Comparison of ENCODE assay signal across 16 cellular contexts in genomic region chr5:6740586-6741150, GRCh38. TPM values are rescaled to one million over a fixed set of nuclear protein-coding genes. Genes with fewer than 3 reads are reported as not detected.
DNase-seq lines count a peak whose midpoint lies in the region; ATAC-seq and TF ChIP-seq lines count a peak whose summit lies in the region.
"Had no signal": no experiment of that assay in that cellular context is flagged by ENCODE, and none has a peak within 500 bp of the region (broad histone marks: within the 10 kb centered on the region; RNA-seq: fewer than 3 reads in every experiment).

No MANE protein-coding gene starts in this region.

- H3K27ac ChIP-seq in RWPE2 (ENCODE audit: poor library complexity, severe bottlenecking): no peak overlapping the region
- H3K27ac ChIP-seq: Peyer's patch had no signal

- no peaks in the 10 kb centered on the region for H3K9me3 Mint-ChIP-seq in activated naive CD4-positive, alpha-beta T cell treated with anti-CD3 and anti-CD28 coated beads, Interleukin-2, amount 50 U/mL, for 72 hours
- H3K9me3 Mint-ChIP-seq in memory B cell: no peaks in the 10 kb centered on the region
- H3K9me3 Mint-ChIP-seq in stimulated activated naive B cell treated with anti-CD40 and anti-IgM and Interleukin-4, amounts not matched to agents 10 μg/mL and 1 μg/mL and 100 μg/mL, for 72 hours: no peaks in the 10 kb centered on the region
- H3K9me3 Mint-ChIP-seq: CD14-positive monocyte, H9 had no signal

- no peaks in the 10 kb centered on the region for H3K9me3 ChIP-seq in RWPE2 (ENCODE audit: severe bottlenecking)
- H3K9me3 ChIP-seq: Caco-2, Peyer's patch had no signal

- H3K27me3 Mint-ChIP-seq in memory B cell: no peaks in the 10 kb centered on the region
- H3K27me3 Mint-ChIP-seq in stimulated activated naive B cell treated with anti-CD40 and anti-IgM and Interleukin-4, amounts not matched to agents 10 μg/mL and 1 μg/mL and 100 μg/mL, for 72 hours: no peaks in the 10 kb centered on the region

- no peak for DNase-seq in activated naive CD4-positive, alpha-beta T cell treated with anti-CD3 and anti-CD28 coated beads, Interleukin-2, amount 50 U/mL, for 72 hours (ENCODE audit: low spot score in 2 of 2)
- no peak for DNase-seq in activated naive CD4-positive, alpha-beta T cell (lab: John Stamatoyannopoulos, UW)
- DNase-seq in RWPE2 (ENCODE audit: low spot score): peak; percentile 56
- DNase-seq in memory B cell (ENCODE audit: low spot score in 2 of 2): no peak
- DNase-seq in stimulated activated naive B cell treated with anti-CD40 and anti-IgM and Interleukin-4, amounts not matched to agents 10 μg/mL and 1 μg/mL and 100 μg/mL, for 72 hours: no peak
- no peak for DNase-seq in inferior parietal cortex (ENCODE audit: extremely low spot score)
- DNase-seq: Caco-2, H9, Kasumi-1, NCI-H1417, NCI-H1930, NCI-H2171 treated with DMSO at 0.1 percent for 48 hours, NCI-H82 had no signal

- peaks cover 16 to 18% of the 10 kb centered on the region in 2 donors for H3K36me3 Mint-ChIP-seq in activated naive CD4-positive, alpha-beta T cell treated with anti-CD3 and anti-CD28 coated beads, Interleukin-2, amount 50 U/mL, for 72 hours
- H3K36me3 Mint-ChIP-seq in memory B cell: peaks cover 15% of the 10 kb centered on the region
- peaks cover 59 to 70% of the 10 kb centered on the region in 2 donors for H3K36me3 Mint-ChIP-seq in stimulated activated naive B cell treated with anti-CD40 and anti-IgM and Interleukin-4, amounts not matched to agents 10 μg/mL and 1 μg/mL and 100 μg/mL, for 72 hours

- peaks cover 72% of the 10 kb centered on the region for H3K36me3 ChIP-seq in RWPE2 (ENCODE audit: low read depth)

- peaks cover 21% of the 10 kb centered on the region for H3K4me1 Mint-ChIP-seq in memory B cell
- peaks cover 37 to 59% of the 10 kb centered on the region in 2 donors for H3K4me1 Mint-ChIP-seq in stimulated activated naive B cell treated with anti-CD40 and anti-IgM and Interleukin-4, amounts not matched to agents 10 μg/mL and 1 μg/mL and 100 μg/mL, for 72 hours

- no peak for TF ChIP-seq CTCF in RWPE2 (IDR thresholded peaks at IDR 0.05; ENCODE audit: poor library complexity, severe bottlenecking)

- H3K4me3 Mint-ChIP-seq in memory B cell: no peak overlapping the region
- peak overlapping the region; percentile 34 to 43 for H3K4me3 Mint-ChIP-seq in stimulated activated naive B cell treated with anti-CD40 and anti-IgM and Interleukin-4, amounts not matched to agents 10 μg/mL and 1 μg/mL and 100 μg/mL, for 72 hours
- H3K4me3 Mint-ChIP-seq: CD14-positive monocyte, H9 had no signal

- peak overlapping the region; percentile 44 to 88 for H3K27ac Mint-ChIP-seq in activated naive CD4-positive, alpha-beta T cell treated with anti-CD3 and anti-CD28 coated beads, Interleukin-2, amount 50 U/mL, for 72 hours
- peak overlapping the region; percentile 53 for H3K27ac Mint-ChIP-seq in memory B cell
- peak overlapping the region; percentile 87 for H3K27ac Mint-ChIP-seq in stimulated activated naive B cell treated with anti-CD40 and anti-IgM and Interleukin-4, amounts not matched to agents 10 μg/mL and 1 μg/mL and 100 μg/mL, for 72 hours

- H3K27me3 ChIP-seq in RWPE2 (ENCODE audit: insufficient read depth, poor library complexity, severe bottlenecking): no peaks in the 10 kb centered on the region
- H3K27me3 ChIP-seq: Peyer's patch had no signal

- H3K4me1 ChIP-seq in RWPE2 (ENCODE audit: insufficient read depth, poor library complexity, severe bottlenecking): no peaks in the 10 kb centered on the region
- H3K4me1 ChIP-seq: Caco-2 had no signal

- no peak overlapping the region for H3K4me3 ChIP-seq in RWPE2 (ENCODE audit: severe bottlenecking)
- H3K4me3 ChIP-seq: Peyer's patch had no signal

- no peak for ATAC-seq in activated naive CD4-positive, alpha-beta T cell treated with anti-CD3 and anti-CD28 coated beads, Interleukin-2, amount 50 U/mL, for 72 hours
- no peak for ATAC-seq in RWPE2 (ENCODE audit: low read depth)
- ATAC-seq in memory B cell (ENCODE audit: low read depth): no peak
- ATAC-seq in stimulated activated naive B cell treated with anti-CD40 and anti-IgM and Interleukin-4, amounts not matched to agents 10 μg/mL and 1 μg/mL and 100 μg/mL, for 72 hours (replicated peaks): no peak
- ATAC-seq in GM18498 (IDR thresholded peaks at IDR 0.05; ENCODE audit: unreplicated experiment): no peak

RNA-seq across cellular contexts. Expression of gene TENT4A, which starts 27.4 kb away (rescaled TPM):
- 10 to 100 TPM; 44.2 to 44.3 TPM for total RNA-seq in activated naive CD4-positive, alpha-beta T cell treated with anti-CD3 and anti-CD28 coated beads, Interleukin-2, amount 50 U/mL, for 72 hours
